Comparison of ENCODE assay signal across 1 cellular context in the genomic region with DNA sequence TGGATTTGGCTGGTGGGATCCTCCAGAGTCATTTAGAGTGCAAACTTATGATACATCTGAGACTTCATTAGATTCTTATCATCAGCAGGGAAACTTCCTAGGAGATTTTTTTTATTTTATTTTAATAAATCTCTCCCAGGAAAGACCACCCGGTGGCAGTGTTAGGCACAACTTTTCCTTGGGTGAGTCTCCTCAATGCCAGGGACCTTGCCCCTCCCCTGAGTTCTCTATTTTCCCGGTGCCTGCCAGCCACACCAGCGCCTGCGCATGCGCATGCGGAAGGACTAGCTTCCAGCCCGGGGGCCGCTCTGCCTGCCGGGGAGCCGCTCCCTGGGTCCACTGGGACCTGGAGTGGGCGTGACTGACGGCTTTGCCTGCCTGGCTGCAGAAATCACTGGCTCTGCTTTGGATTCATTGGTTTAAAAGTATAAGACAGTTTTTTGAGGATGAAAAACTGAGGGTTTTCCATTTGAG.
TF ChIP-seq lines count a peak whose summit lies in the region.

No MANE protein-coding gene starts in this region.

TF ChIP-seq in H1, 55 proteins besides CTCF, POLR2A, EP300 and RAD21:
- TF ChIP-seq EGR1 (IDR thresholded peaks at IDR 0.05; ENCODE audit: borderline replicate concordance, low read depth, low read length): peak; percentile 20; the same call in 1 of the 2 replicates
- TF ChIP-seq, protein P1, sequence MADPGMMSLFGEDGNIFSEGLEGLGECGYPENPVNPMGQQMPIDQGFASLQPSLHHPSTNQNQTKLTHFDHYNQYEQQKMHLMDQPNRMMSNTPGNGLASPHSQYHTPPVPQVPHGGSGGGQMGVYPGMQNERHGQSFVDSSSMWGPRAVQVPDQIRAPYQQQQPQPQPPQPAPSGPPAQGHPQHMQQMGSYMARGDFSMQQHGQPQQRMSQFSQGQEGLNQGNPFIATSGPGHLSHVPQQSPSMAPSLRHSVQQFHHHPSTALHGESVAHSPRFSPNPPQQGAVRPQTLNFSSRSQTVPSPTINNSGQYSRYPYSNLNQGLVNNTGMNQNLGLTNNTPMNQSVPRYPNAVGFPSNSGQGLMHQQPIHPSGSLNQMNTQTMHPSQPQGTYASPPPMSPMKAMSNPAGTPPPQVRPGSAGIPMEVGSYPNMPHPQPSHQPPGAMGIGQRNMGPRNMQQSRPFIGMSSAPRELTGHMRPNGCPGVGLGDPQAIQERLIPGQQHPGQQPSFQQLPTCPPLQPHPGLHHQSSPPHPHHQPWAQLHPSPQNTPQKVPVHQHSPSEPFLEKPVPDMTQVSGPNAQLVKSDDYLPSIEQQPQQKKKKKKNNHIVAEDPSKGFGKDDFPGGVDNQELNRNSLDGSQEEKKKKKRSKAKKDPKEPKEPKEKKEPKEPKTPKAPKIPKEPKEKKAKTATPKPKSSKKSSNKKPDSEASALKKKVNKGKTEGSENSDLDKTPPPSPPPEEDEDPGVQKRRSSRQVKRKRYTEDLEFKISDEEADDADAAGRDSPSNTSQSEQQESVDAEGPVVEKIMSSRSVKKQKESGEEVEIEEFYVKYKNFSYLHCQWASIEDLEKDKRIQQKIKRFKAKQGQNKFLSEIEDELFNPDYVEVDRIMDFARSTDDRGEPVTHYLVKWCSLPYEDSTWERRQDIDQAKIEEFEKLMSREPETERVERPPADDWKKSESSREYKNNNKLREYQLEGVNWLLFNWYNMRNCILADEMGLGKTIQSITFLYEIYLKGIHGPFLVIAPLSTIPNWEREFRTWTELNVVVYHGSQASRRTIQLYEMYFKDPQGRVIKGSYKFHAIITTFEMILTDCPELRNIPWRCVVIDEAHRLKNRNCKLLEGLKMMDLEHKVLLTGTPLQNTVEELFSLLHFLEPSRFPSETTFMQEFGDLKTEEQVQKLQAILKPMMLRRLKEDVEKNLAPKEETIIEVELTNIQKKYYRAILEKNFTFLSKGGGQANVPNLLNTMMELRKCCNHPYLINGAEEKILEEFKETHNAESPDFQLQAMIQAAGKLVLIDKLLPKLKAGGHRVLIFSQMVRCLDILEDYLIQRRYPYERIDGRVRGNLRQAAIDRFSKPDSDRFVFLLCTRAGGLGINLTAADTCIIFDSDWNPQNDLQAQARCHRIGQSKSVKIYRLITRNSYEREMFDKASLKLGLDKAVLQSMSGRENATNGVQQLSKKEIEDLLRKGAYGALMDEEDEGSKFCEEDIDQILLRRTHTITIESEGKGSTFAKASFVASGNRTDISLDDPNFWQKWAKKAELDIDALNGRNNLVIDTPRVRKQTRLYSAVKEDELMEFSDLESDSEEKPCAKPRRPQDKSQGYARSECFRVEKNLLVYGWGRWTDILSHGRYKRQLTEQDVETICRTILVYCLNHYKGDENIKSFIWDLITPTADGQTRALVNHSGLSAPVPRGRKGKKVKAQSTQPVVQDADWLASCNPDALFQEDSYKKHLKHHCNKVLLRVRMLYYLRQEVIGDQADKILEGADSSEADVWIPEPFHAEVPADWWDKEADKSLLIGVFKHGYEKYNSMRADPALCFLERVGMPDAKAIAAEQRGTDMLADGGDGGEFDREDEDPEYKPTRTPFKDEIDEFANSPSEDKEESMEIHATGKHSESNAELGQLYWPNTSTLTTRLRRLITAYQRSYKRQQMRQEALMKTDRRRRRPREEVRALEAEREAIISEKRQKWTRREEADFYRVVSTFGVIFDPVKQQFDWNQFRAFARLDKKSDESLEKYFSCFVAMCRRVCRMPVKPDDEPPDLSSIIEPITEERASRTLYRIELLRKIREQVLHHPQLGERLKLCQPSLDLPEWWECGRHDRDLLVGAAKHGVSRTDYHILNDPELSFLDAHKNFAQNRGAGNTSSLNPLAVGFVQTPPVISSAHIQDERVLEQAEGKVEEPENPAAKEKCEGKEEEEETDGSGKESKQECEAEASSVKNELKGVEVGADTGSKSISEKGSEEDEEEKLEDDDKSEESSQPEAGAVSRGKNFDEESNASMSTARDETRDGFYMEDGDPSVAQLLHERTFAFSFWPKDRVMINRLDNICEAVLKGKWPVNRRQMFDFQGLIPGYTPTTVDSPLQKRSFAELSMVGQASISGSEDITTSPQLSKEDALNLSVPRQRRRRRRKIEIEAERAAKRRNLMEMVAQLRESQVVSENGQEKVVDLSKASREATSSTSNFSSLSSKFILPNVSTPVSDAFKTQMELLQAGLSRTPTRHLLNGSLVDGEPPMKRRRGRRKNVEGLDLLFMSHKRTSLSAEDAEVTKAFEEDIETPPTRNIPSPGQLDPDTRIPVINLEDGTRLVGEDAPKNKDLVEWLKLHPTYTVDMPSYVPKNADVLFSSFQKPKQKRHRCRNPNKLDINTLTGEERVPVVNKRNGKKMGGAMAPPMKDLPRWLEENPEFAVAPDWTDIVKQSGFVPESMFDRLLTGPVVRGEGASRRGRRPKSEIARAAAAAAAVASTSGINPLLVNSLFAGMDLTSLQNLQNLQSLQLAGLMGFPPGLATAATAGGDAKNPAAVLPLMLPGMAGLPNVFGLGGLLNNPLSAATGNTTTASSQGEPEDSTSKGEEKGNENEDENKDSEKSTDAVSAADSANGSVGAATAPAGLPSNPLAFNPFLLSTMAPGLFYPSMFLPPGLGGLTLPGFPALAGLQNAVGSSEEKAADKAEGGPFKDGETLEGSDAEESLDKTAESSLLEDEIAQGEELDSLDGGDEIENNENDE (IDR thresholded peaks at IDR 0.05; ENCODE audit: insufficient replicate concordance, low read length): no peak
- TF ChIP-seq NRF1 (IDR thresholded peaks at IDR 0.05; ENCODE audit: low read depth, low read length): peak; percentile 94
